In the genomic region with DNA sequence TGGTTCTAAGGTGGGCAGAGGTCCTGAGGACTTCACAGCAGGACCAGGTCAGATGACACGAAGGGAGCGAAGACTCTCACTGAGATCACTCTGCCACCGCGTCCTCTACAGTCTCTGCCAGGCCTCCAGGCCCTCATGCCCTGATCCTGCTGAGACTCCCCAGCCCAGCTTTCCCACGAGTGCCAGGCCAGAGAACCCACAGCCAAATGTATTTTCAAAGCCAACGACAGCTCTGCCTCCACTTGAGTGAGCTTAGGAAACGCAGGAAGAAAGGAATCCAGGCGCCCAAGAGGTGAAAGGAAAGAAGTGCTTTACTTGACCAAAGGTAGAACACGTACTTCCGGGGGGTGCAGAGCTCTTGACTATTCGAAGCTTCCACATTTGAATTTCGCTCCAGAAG, we compare ENCODE assay signal across 19 cellular contexts.
"Had no signal": no experiment of that assay in that cellular context is flagged by ENCODE, and none has a peak within 500 bp of the region (broad histone marks: within the 10 kb centered on the region; RNA-seq: fewer than 3 reads in every experiment).

No MANE protein-coding gene starts in this region.

- H3K27ac Mint-ChIP-seq: activated naive CD4-positive, alpha-beta T cell treated with anti-CD3 and anti-CD28 coated beads, Interleukin-2, amount 50 U/mL, for 72 hours; naive B cell; T-helper 1 cell treated with Interleukin-12 subunit alpha and Interleukin-12 subunit beta and Interleukin-4 antibody, amounts not matched to agents 30 μg/mL and 1 μg/mL, for 36 hours; WTC11 had no signal

- H3K4me1 Mint-ChIP-seq: naive B cell had no signal

- H3K9me3 Mint-ChIP-seq: activated naive CD4-positive, alpha-beta T cell treated with anti-CD3 and anti-CD28 coated beads, Interleukin-2, amount 50 U/mL, for 72 hours; naive B cell; T-helper 1 cell treated with Interleukin-12 subunit alpha and Interleukin-12 subunit beta and Interleukin-4 antibody, amounts not matched to agents 30 μg/mL and 1 μg/mL, for 36 hours; WTC11 had no signal

- ATAC-seq: activated naive CD4-positive, alpha-beta T cell treated with anti-CD3 and anti-CD28 coated beads, Interleukin-2, amount 50 U/mL, for 72 hours; left colon; WTC11 had no signal

- H3K4me3 Mint-ChIP-seq: naive B cell; T-helper 1 cell treated with Interleukin-12 subunit alpha and Interleukin-12 subunit beta and Interleukin-4 antibody, amounts not matched to agents 30 μg/mL and 1 μg/mL, for 36 hours; WTC11 had no signal

- H3K36me3 Mint-ChIP-seq: activated naive CD4-positive, alpha-beta T cell treated with anti-CD3 and anti-CD28 coated beads, Interleukin-2, amount 50 U/mL, for 72 hours; naive B cell; WTC11 had no signal

- DNase-seq: activated CD4-positive, alpha-beta T cell treated with anti-CD3 and anti-CD28 coated beads for 4 hours; activated CD4-positive, alpha-beta T cell treated with anti-CD3 and anti-CD28 coated beads, Interleukin-2, amount 50 U/mL, for 48 hours; activated gamma-delta T cell treated with Interleukin-2 at 50 U/mL for 16 hours; activated T-cell treated with anti-CD3 and anti-CD28 coated beads, Interleukin-2, amount 50 U/mL, for 1 hour; aorta; brain microvascular endothelial cell; caudate nucleus; heart left ventricle; left colon; mesendoderm; naive B cell; occipital lobe; stimulated activated CD4-positive, alpha-beta T cell treated with anti-CD3 and anti-CD28 coated beads, Interleukin-4, amount 100 ng/mL, for 24 hours; stimulated activated naive CD4-positive, alpha-beta T cell treated with Interleukin-2 at 50 U/mL for 16 hours; T1000; upper lobe of left lung had no signal
